30 cellular contexts compared by ENCODE assay signal in the genomic region with DNA sequence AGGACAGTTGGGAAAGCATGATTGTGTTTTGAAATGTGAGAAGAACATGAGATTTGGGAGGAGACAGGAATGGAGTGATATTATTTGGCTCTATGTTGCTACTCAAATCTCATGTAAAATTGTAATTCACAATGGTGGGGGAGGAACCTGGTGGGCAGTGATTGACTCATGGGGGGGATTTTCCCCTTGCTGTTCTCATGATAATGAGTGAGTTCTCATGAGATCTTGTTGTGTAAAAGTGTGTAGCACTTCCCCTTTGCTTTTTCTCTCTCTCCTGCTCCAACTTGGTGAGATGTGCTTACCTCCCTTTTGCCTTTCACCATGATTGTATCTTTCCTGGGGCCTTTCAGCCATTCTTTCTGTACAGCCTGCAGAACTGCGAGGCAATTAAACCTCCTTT.
"Had no signal": no experiment of that assay in that cellular context is flagged by ENCODE, and none has a peak within 500 bp of the region (broad histone marks: within the 10 kb centered on the region; RNA-seq: fewer than 3 reads in every experiment).

No MANE protein-coding gene starts in this region.

- H3K36me3 ChIP-seq: brain microvascular endothelial cell, heart right ventricle, WERI-Rb-1 had no signal

- H3K79me2 ChIP-seq: hepatocyte had no signal

- ATAC-seq: activated CD4-positive, alpha-beta T cell treated with anti-CD3 and anti-CD28 coated beads for 36 hours; activated naive CD4-positive, alpha-beta T cell treated with anti-CD3 and anti-CD28 coated beads, Interleukin-2, amount 50 U/mL, for 72 hours; activated T-cell treated with anti-CD3 and anti-CD28 coated beads, Interleukin-2, amount 50 U/mL, for 72 hours; esophagus mucosa; heart right ventricle; T-helper 17 cell had no signal

- H3K27ac ChIP-seq: brain microvascular endothelial cell, coronary artery, dorsolateral prefrontal cortex, heart right ventricle, hepatocyte, WERI-Rb-1 had no signal

- H3K27me3 ChIP-seq: brain microvascular endothelial cell, dorsolateral prefrontal cortex, heart right ventricle, hepatocyte had no signal

- H3K4me1 Mint-ChIP-seq: activated CD4-positive, alpha-beta T cell treated with anti-CD3 and anti-CD28 coated beads for 36 hours; activated CD4-positive, alpha-beta T cell treated with anti-CD3 and anti-CD28 coated beads, Interleukin-2, amount 10 ng/mL, durations not matched to agents 24 days and 14 days; activated naive CD4-positive, alpha-beta T cell treated with anti-CD3 and anti-CD28 coated beads, Interleukin-2, amount 10 ng/mL, durations not matched to agents 7 days and 5 days; activated naive CD8-positive, alpha-beta T cell treated with anti-CD3 and anti-CD28 coated beads, Interleukin-2, amount 10 ng/mL, durations not matched to agents 7 days and 5 days; central memory CD8-positive, alpha-beta T cell; endodermal cell; T-helper 17 cell had no signal

- H3K27ac Mint-ChIP-seq: activated CD4-positive, alpha-beta memory T cell treated with anti-CD3 and anti-CD28 coated beads for 36 hours; activated CD4-positive, alpha-beta T cell treated with anti-CD3 and anti-CD28 coated beads for 36 hours; activated CD4-positive, alpha-beta T cell treated with anti-CD3 and anti-CD28 coated beads, Interleukin-2, amount 10 ng/mL, durations not matched to agents 24 days and 14 days; activated naive CD4-positive, alpha-beta T cell treated with anti-CD3 and anti-CD28 coated beads, Interleukin-2, amount 10 ng/mL, durations not matched to agents 7 days and 5 days; activated naive CD4-positive, alpha-beta T cell treated with anti-CD3 and anti-CD28 coated beads, Interleukin-2, amount 50 U/mL, for 72 hours; activated naive CD8-positive, alpha-beta T cell treated with anti-CD3 and anti-CD28 coated beads, Interleukin-2, amount 10 ng/mL, durations not matched to agents 7 days and 5 days; activated T-cell treated with anti-CD3 and anti-CD28 coated beads, Interleukin-2, amount 50 U/mL, for 24 hours; activated T-cell treated with anti-CD3 and anti-CD28 coated beads, Interleukin-2, amount 50 U/mL, for 72 hours; dendritic cell treated with granulocyte-macrophage colony-stimulating factor and Interleukin-4, amounts not matched to agents 40 ng/mL and 50 ng/mL, for 4 days; endodermal cell; T-helper 17 cell; T-helper 2 cell treated with Interferon-gamma antibody and Interleukin-4, amounts not matched to agents 5 μg/mL and 100 μg/mL, for 36 hours had no signal

- H3K4me3 Mint-ChIP-seq: activated CD4-positive, alpha-beta memory T cell treated with anti-CD3 and anti-CD28 coated beads for 36 hours; activated CD4-positive, alpha-beta T cell treated with anti-CD3 and anti-CD28 coated beads for 36 hours; activated CD4-positive, alpha-beta T cell treated with anti-CD3 and anti-CD28 coated beads, Interleukin-2, amount 10 ng/mL, durations not matched to agents 24 days and 14 days; activated naive CD4-positive, alpha-beta T cell treated with anti-CD3 and anti-CD28 coated beads, Interleukin-2, amount 10 ng/mL, durations not matched to agents 7 days and 5 days; activated naive CD8-positive, alpha-beta T cell treated with anti-CD3 and anti-CD28 coated beads, Interleukin-2, amount 10 ng/mL, durations not matched to agents 7 days and 5 days; activated T-cell treated with anti-CD3 and anti-CD28 coated beads, Interleukin-2, amount 50 U/mL, for 24 hours; activated T-cell treated with anti-CD3 and anti-CD28 coated beads, Interleukin-2, amount 50 U/mL, for 72 hours; central memory CD8-positive, alpha-beta T cell; dendritic cell treated with granulocyte-macrophage colony-stimulating factor and Interleukin-4, amounts not matched to agents 40 ng/mL and 50 ng/mL, for 4 days; endodermal cell; T-helper 17 cell; T-helper 2 cell treated with Interferon-gamma antibody and Interleukin-4, amounts not matched to agents 5 μg/mL and 100 μg/mL, for 36 hours had no signal

- H2AFZ ChIP-seq: hepatocyte had no signal

- H3K36me3 Mint-ChIP-seq: activated CD4-positive, alpha-beta memory T cell treated with anti-CD3 and anti-CD28 coated beads for 36 hours; activated naive CD4-positive, alpha-beta T cell treated with anti-CD3 and anti-CD28 coated beads, Interleukin-2, amount 10 ng/mL, durations not matched to agents 7 days and 5 days; activated naive CD8-positive, alpha-beta T cell treated with anti-CD3 and anti-CD28 coated beads, Interleukin-2, amount 10 ng/mL, durations not matched to agents 7 days and 5 days had no signal

- H3K4me2 ChIP-seq: hepatocyte had no signal

- H3K4me3 ChIP-seq: coronary artery, dorsolateral prefrontal cortex, heart right ventricle, hepatocyte had no signal

- H3K27me3 Mint-ChIP-seq: activated CD4-positive, alpha-beta memory T cell treated with anti-CD3 and anti-CD28 coated beads for 36 hours; activated CD4-positive, alpha-beta T cell treated with anti-CD3 and anti-CD28 coated beads for 36 hours; activated CD4-positive, alpha-beta T cell treated with anti-CD3 and anti-CD28 coated beads, Interleukin-2, amount 10 ng/mL, durations not matched to agents 24 days and 14 days; activated naive CD4-positive, alpha-beta T cell treated with anti-CD3 and anti-CD28 coated beads, Interleukin-2, amount 10 ng/mL, durations not matched to agents 7 days and 5 days; activated naive CD8-positive, alpha-beta T cell treated with anti-CD3 and anti-CD28 coated beads, Interleukin-2, amount 10 ng/mL, durations not matched to agents 7 days and 5 days; activated T-cell treated with anti-CD3 and anti-CD28 coated beads, Interleukin-2, amount 50 U/mL, for 24 hours; central memory CD8-positive, alpha-beta T cell; dendritic cell treated with granulocyte-macrophage colony-stimulating factor and Interleukin-4, amounts not matched to agents 40 ng/mL and 50 ng/mL, for 4 days; T-helper 17 cell had no signal

- DNase-seq: activated CD4-positive, alpha-beta memory T cell treated with anti-CD3 and anti-CD28 coated beads for 36 hours; activated CD4-positive, alpha-beta T cell treated with anti-CD3 and anti-CD28 coated beads for 36 hours; activated CD4-positive, alpha-beta T cell treated with anti-CD3 and anti-CD28 coated beads, Interleukin-2, amount 10 ng/mL, durations not matched to agents 24 days and 14 days; activated CD4-positive, CD25-positive, alpha-beta regulatory T cell; activated CD4-positive, CD25-positive, alpha-beta regulatory T cell treated with anti-CD3 and anti-CD28 coated beads, Interleukin-2, amount 50 U/mL, for 72 hours; activated CD8-positive, alpha-beta memory T cell treated with anti-CD3 and anti-CD28 coated beads, Interleukin-2, amount 50 U/mL, for 48 hours; activated gamma-delta T cell; activated naive CD4-positive, alpha-beta T cell; activated naive CD4-positive, alpha-beta T cell treated with anti-CD3 and anti-CD28 coated beads, Interleukin-2, amount 10 ng/mL, durations not matched to agents 7 days and 5 days; activated naive CD8-positive, alpha-beta T cell treated with anti-CD3 and anti-CD28 coated beads, Interleukin-2, amount 10 ng/mL, durations not matched to agents 7 days and 5 days; activated T-cell treated with anti-CD3 and anti-CD28 coated beads for 4 hours; activated T-cell treated with anti-CD3 and anti-CD28 coated beads, Interleukin-2, amount 50 U/mL, for 24 hours; activated T-cell treated with anti-CD3 and anti-CD28 coated beads, Interleukin-2, amount 50 U/mL, for 72 hours; brain microvascular endothelial cell; dorsolateral prefrontal cortex; effector memory CD4-positive, alpha-beta T cell; endodermal cell; foreskin fibroblast; glutamatergic neuron; heart right ventricle; T-helper 17 cell; T1000; WERI-Rb-1 had no signal

- H3K4me1 ChIP-seq: heart right ventricle had no signal
